ENCODE assay signal across 8 cellular contexts in genomic region chr6:50655848-50656453, GRCh38. TPM values are rescaled to one million over a fixed set of nuclear protein-coding genes. Genes with fewer than 3 reads are reported as not detected.
DNase-seq lines count a peak whose midpoint lies in the region; TF ChIP-seq lines count a peak whose summit lies in the region.

No MANE protein-coding gene starts in this region.

- H3K27me3 ChIP-seq in PC-9 (ENCODE audit: insufficient read depth, low read depth) (no peaks in the 10 kb centered on the region), sigmoid colon (no peaks in the 10 kb centered on the region)

- H3F3A ChIP-seq in PC-9 (ENCODE audit: insufficient read depth, low read depth): no peaks in the 10 kb centered on the region

- no peak overlapping the region for H3K4me3 ChIP-seq in HEK293 (ENCODE audit: low read depth, low read length)
- H3K4me3 ChIP-seq in PC-9: no peak overlapping the region
- H3K4me3 ChIP-seq in sigmoid colon: no peak overlapping the region

- H3K9me2 ChIP-seq in PC-9 (ENCODE audit: insufficient read depth): no peaks in the 10 kb centered on the region

- no TSS peak for BruUV-seq in PC-9 (replicated peaks; lab: Mats Ljungman, UMichigan)

- CTCF ChIA-PET in HEK293 (lab: Yijun Ruan, JAX) (interaction anchor here (0.6 to 1.7 kb wide), 10 partner anchors 10 to 1364 kb away, joined by 3 to 7 read pairs (median 4); no protein-coding TSS in a partner anchor), PC-9 (lab: Charles Lee) (no interaction called here)
- CTCF ChIA-PET in activated CD4-positive, alpha-beta memory T cell treated with anti-CD3 and anti-CD28 coated beads for 36 hours (lab: Charles Lee): interaction anchor here (1.0 kb wide), 1 partner anchor 527 kb away, joined by 5 read pairs; no protein-coding TSS in a partner anchor

- 31 to 53% methylated on average over 4 of the region's 4 CpGs for WGBS in sigmoid colon, 2 donors

- intact Hi-C loops in PC-9 (cut with micrococcal nuclease; ENCODE audit: unreplicated experiment) (loop anchor here (2.0 to 5.0 kb wide), 2 partner anchors 135 to 1366 kb away; no protein-coding TSS in a partner anchor), sigmoid colon (cut with DNase I) (no loop called here)
- intact Hi-C loops in activated CD4-positive, alpha-beta memory T cell treated with anti-CD3 and anti-CD28 coated beads for 36 hours (cut with micrococcal nuclease): no loop called here

- H3K27ac ChIP-seq in HEK293 (ENCODE audit: extremely low read depth, low read depth, low read length): no peak overlapping the region
- no peak overlapping the region for H3K27ac ChIP-seq in PC-9
- H3K27ac ChIP-seq in sigmoid colon: no peak overlapping the region

- H4K20me1 ChIP-seq in PC-9 (ENCODE audit: insufficient read depth): no peaks in the 10 kb centered on the region

- no peaks in the 10 kb centered on the region for H3K36me3 Mint-ChIP-seq in activated CD4-positive, alpha-beta memory T cell treated with anti-CD3 and anti-CD28 coated beads for 36 hours

- H3K4me1 ChIP-seq in HEK293 (ENCODE audit: control insufficient read depth, insufficient read depth, low read length) (no peaks in the 10 kb centered on the region), PC-9 (replicated peaks; ENCODE audit: insufficient read depth) (no peaks in the 10 kb centered on the region), sigmoid colon (no peaks in the 10 kb centered on the region)

- H3K79me2 ChIP-seq in PC-9 (ENCODE audit: low read depth): no peaks in the 10 kb centered on the region

- no peak for TF ChIP-seq POLR2A in sigmoid colon (IDR thresholded peaks at IDR 0.05)

- H3K9me3 ChIP-seq in HEK293 (ENCODE audit: control insufficient read depth, insufficient read depth, low read depth, low read length) (no peaks in the 10 kb centered on the region), PC-9 (ENCODE audit: insufficient read depth, low read depth) (no peaks in the 10 kb centered on the region), sigmoid colon (no peaks in the 10 kb centered on the region)

- no peaks in the 10 kb centered on the region for H3K4me1 Mint-ChIP-seq in activated CD4-positive, alpha-beta memory T cell treated with anti-CD3 and anti-CD28 coated beads for 36 hours (ENCODE audit: low read depth)

- no peak for TF ChIP-seq EP300 in sigmoid colon (IDR thresholded peaks at IDR 0.05)

- no peak overlapping the region for H3K4me3 Mint-ChIP-seq in activated CD4-positive, alpha-beta memory T cell treated with anti-CD3 and anti-CD28 coated beads for 36 hours

- no peaks in the 10 kb centered on the region for H3K36me3 ChIP-seq in HEK293 (ENCODE audit: control insufficient read depth in 2 of 2, insufficient read depth in 1 of 2, low read length in 2 of 2)
- no peaks in the 10 kb centered on the region for H3K36me3 ChIP-seq in PC-9 (ENCODE audit: low read depth)
- no peaks in the 10 kb centered on the region for H3K36me3 ChIP-seq in sigmoid colon

- no peak for DNase-seq in PC-9
- DNase-seq in iPS-NIHi11 (ENCODE audit: low spot score): peak; percentile 28
- DNase-seq in ecto neural progenitor cell (ENCODE audit: low spot score): no peak
- DNase-seq in sigmoid colon: no peak
- DNase-seq in NOMO-1 treated with DMSO at 0.1 percent for 48 hours (lab: John Stamatoyannopoulos, UW; ENCODE audit: unreplicated experiment): no peak
- DNase-seq in activated CD4-positive, alpha-beta memory T cell treated with anti-CD3 and anti-CD28 coated beads for 36 hours: no peak

- no peak overlapping the region for H2AFZ ChIP-seq in PC-9

- TF ChIP-seq CTCF in GM12872 (IDR thresholded peaks at IDR 0.05; ENCODE audit: insufficient read depth, low read depth, low read length): peak; percentile 56; the same call in 2 of the 3 replicates
- no peak for TF ChIP-seq CTCF in HEK293 (tag by site-specific recombination; IDR thresholded peaks at IDR 0.05)
- peak; percentile 74 for TF ChIP-seq CTCF in PC-9 (conservative IDR thresholded peaks at IDR 0.05)
- peak in 1 of 4 experiments; percentile 25 for TF ChIP-seq CTCF in sigmoid colon (IDR thresholded peaks at IDR 0.05)

- no peaks in the 10 kb centered on the region for H3K27me3 Mint-ChIP-seq in activated CD4-positive, alpha-beta memory T cell treated with anti-CD3 and anti-CD28 coated beads for 36 hours

- no peak overlapping the region for H3K27ac Mint-ChIP-seq in activated CD4-positive, alpha-beta memory T cell treated with anti-CD3 and anti-CD28 coated beads for 36 hours

- no peak overlapping the region for H3K4me2 ChIP-seq in PC-9

- POLR2A ChIA-PET in HEK293 (lab: Yijun Ruan, JAX): no interaction called here
- POLR2A ChIA-PET in PC-9 (lab: Charles Lee; ENCODE audit: unreplicated experiment): no interaction called here
- POLR2A ChIA-PET in activated CD4-positive, alpha-beta memory T cell treated with anti-CD3 and anti-CD28 coated beads for 36 hours (lab: Charles Lee): no interaction called here

- H3K9me3 Mint-ChIP-seq in activated CD4-positive, alpha-beta memory T cell treated with anti-CD3 and anti-CD28 coated beads for 36 hours: peaks cover 2% of the 10 kb centered on the region

TF ChIP-seq in HEK293, 187 proteins besides CTCF, POLR2A, EP300 and RAD21:
- TF ChIP-seq ZSCAN16 (tag by site-specific recombination; IDR thresholded peaks at IDR 0.05) (no peak), ZNF18 (tag by site-specific recombination; IDR thresholded peaks at IDR 0.05) (no peak), REPIN1 (tag by site-specific recombination; IDR thresholded peaks at IDR 0.05; ENCODE audit: low read depth) (no peak), ZBTB49 (tag by site-specific recombination; IDR thresholded peaks at IDR 0.05; ENCODE audit: low read depth) (no peak), IKZF3 (tag by site-specific recombination; IDR thresholded peaks at IDR 0.05) (no peak), ZNF157 (tag by site-specific recombination; IDR thresholded peaks at IDR 0.05) (no peak), ZNF654 (tag by site-specific recombination; IDR thresholded peaks at IDR 0.05; ENCODE audit: low read depth) (peak; percentile 8; the same call in 1 of the 2 replicates), REST (tag by site-specific recombination; IDR thresholded peaks at IDR 0.05) (no peak), ZBTB20 (tag by site-specific recombination; IDR thresholded peaks at IDR 0.05) (no peak)

RNA-seq across cellular contexts. Expression of gene TFAP2D, which starts 57.4 kb away (rescaled TPM):
- total RNA-seq in PC-9 (2021): not detected in 2 replicates
- not detected for total RNA-seq in sigmoid colon
- polyA plus RNA-seq in sigmoid colon: not detected
- total RNA-seq in activated CD4-positive, alpha-beta memory T cell treated with anti-CD3 and anti-CD28 coated beads for 36 hours: not detected
